In genomic region chr3:180048108-180048507, GRCh38 we compare ENCODE assay signal across 14 cellular contexts. TPM values are rescaled to one million over a fixed set of nuclear protein-coding genes. Genes with fewer than 3 reads are reported as not detected.
A peak's percentile ranks its signal among the peaks of the same experiment; 100 is the strongest.
DNase-seq lines count a peak whose midpoint lies in the region; ATAC-seq and TF ChIP-seq lines count a peak whose summit lies in the region.
"Had no signal": no experiment of that assay in that cellular context is flagged by ENCODE, and none has a peak within 500 bp of the region (broad histone marks: within the 10 kb centered on the region; RNA-seq: fewer than 3 reads in every experiment).

No MANE protein-coding gene starts in this region.

- H3K4me3 Mint-ChIP-seq in activated CD4-positive, alpha-beta T cell treated with anti-CD3 and anti-CD28 coated beads, Interleukin-2, amount 10 ng/mL, durations not matched to agents 24 days and 14 days: no peak overlapping the region
- no peak overlapping the region for H3K4me3 Mint-ChIP-seq in T-cell
- H3K4me3 Mint-ChIP-seq: mesothelial cell of epicardium had no signal

- POLR2A ChIA-PET in T-cell (lab: Charles Lee): no interaction called here

- H3K9me3 Mint-ChIP-seq in activated CD4-positive, alpha-beta T cell treated with anti-CD3 and anti-CD28 coated beads, Interleukin-2, amount 10 ng/mL, durations not matched to agents 24 days and 14 days: no peaks in the 10 kb centered on the region
- H3K9me3 Mint-ChIP-seq in T-cell: peaks cover 0 to 4% (median 0%) of the 10 kb centered on the region in 3 donors
- H3K9me3 Mint-ChIP-seq: mesothelial cell of epicardium had no signal

- no peak overlapping the region for H3K27ac Mint-ChIP-seq in activated CD4-positive, alpha-beta T cell treated with anti-CD3 and anti-CD28 coated beads, Interleukin-2, amount 10 ng/mL, durations not matched to agents 24 days and 14 days
- H3K27ac Mint-ChIP-seq in T-cell: no peak overlapping the region
- H3K27ac Mint-ChIP-seq: mesothelial cell of epicardium had no signal

- no peaks in the 10 kb centered on the region for H3K36me3 Mint-ChIP-seq in activated CD4-positive, alpha-beta T cell treated with anti-CD3 and anti-CD28 coated beads, Interleukin-2, amount 10 ng/mL, durations not matched to agents 24 days and 14 days (ENCODE audit: low read depth)
- no peaks in the 10 kb centered on the region for H3K36me3 Mint-ChIP-seq in T-cell
- H3K36me3 Mint-ChIP-seq: mesothelial cell of epicardium had no signal

- TF ChIP-seq CTCF in BE2C (IDR thresholded peaks at IDR 0.05; ENCODE audit: low read depth, low read length): no peak

- no peaks in the 10 kb centered on the region for H3K27me3 ChIP-seq in BE2C

- CTCF ChIA-PET in T-cell (lab: Charles Lee): interaction anchor here in 1 of 2 donors (0.7 kb wide), 1 partner anchor 372 kb away, joined by 7 read pairs; no protein-coding TSS in a partner anchor

- DNase-seq in GDM1 (lab: John Stamatoyannopoulos, UW): peak; percentile 2
- peak; percentile 90 to 93 for DNase-seq in Kasumi-1 (lab: John Stamatoyannopoulos, UW)
- no peak for DNase-seq in BE2C
- DNase-seq in stimulated activated CD4-positive, alpha-beta T cell treated with anti-CD3 and anti-CD28 coated beads, Interleukin-2, amount 100 ng/mL, for 24 hours: no peak
- no peak for DNase-seq in activated CD4-positive, alpha-beta T cell treated with anti-CD3 and anti-CD28 coated beads, Interleukin-2, amount 10 ng/mL, durations not matched to agents 24 days and 14 days
- no peak for DNase-seq in T-cell
- DNase-seq: caudate nucleus; NCI-H2029 treated with DMSO at 0.1 percent for 48 hours; stimulated activated naive CD8-positive, alpha-beta T cell treated with anti-CD3 and anti-CD28 coated beads, Interleukin-15, Interleukin-2, amounts not matched to agents 100 U/mL and 50 U/mL, for 24 hours had no signal

- no peaks in the 10 kb centered on the region for H3K4me1 ChIP-seq in BE2C
- H3K4me1 ChIP-seq: A549 had no signal

- no peaks in the 10 kb centered on the region for H3K27me3 Mint-ChIP-seq in activated CD4-positive, alpha-beta T cell treated with anti-CD3 and anti-CD28 coated beads, Interleukin-2, amount 10 ng/mL, durations not matched to agents 24 days and 14 days
- no peaks in the 10 kb centered on the region for H3K27me3 Mint-ChIP-seq in T-cell

- H3K9me3 ChIP-seq in BE2C: no peaks in the 10 kb centered on the region
- H3K9me3 ChIP-seq: A549 had no signal

- intact Hi-C loops in activated CD4-positive, alpha-beta T cell treated with anti-CD3 and anti-CD28 coated beads, Interleukin-2, amount 10 ng/mL, durations not matched to agents 24 days and 14 days (cut with micrococcal nuclease): no loop called here

- ATAC-seq in GM19455 (IDR thresholded peaks at IDR 0.05; ENCODE audit: unreplicated experiment): peak; percentile 92
- ATAC-seq in HG02943 (IDR thresholded peaks at IDR 0.05; ENCODE audit: low read depth, unreplicated experiment): peak; percentile 92
- ATAC-seq in T-cell (replicated peaks in 1 of 4): no peak
- ATAC-seq: A549; stimulated activated naive CD8-positive, alpha-beta T cell treated with anti-CD3 and anti-CD28 coated beads, Interleukin-15, Interleukin-2, amounts not matched to agents 100 U/mL and 50 U/mL, for 24 hours had no signal

- H3K4me1 Mint-ChIP-seq in activated CD4-positive, alpha-beta T cell treated with anti-CD3 and anti-CD28 coated beads, Interleukin-2, amount 10 ng/mL, durations not matched to agents 24 days and 14 days: no peaks in the 10 kb centered on the region
- no peaks in the 10 kb centered on the region for H3K4me1 Mint-ChIP-seq in T-cell
- H3K4me1 Mint-ChIP-seq: mesothelial cell of epicardium had no signal

- H3K36me3 ChIP-seq in BE2C: no peaks in the 10 kb centered on the region

- H3K4me3 ChIP-seq in BE2C (ENCODE audit: low read depth, low read length): no peak overlapping the region
- H3K4me3 ChIP-seq: A549 had no signal

RNA-seq across cellular contexts. Expression of gene PEX5L, which starts 11.4 kb away (rescaled TPM):
- polyA plus RNA-seq in BE2C (2012; ENCODE audit: insufficient read depth, insufficient read length, low read depth): 0.56 TPM
- total RNA-seq in activated CD4-positive, alpha-beta T cell treated with anti-CD3 and anti-CD28 coated beads, Interleukin-2, amount 10 ng/mL, durations not matched to agents 24 days and 14 days: 0.12 and 0.17 TPM in 2 replicates
- not detected for total RNA-seq in T-cell
- total RNA-seq: glomerular endothelial cell had no signal

Comparison
In these comparisons a context has a peak if more than half of its experiments do, and no peak if none do; other contexts are left out.
1. DNase-seq: peak in GDM1 (single experiment) and Kasumi-1 (2 of 2); none in BE2C (single experiment), stimulated activated CD4-positive, alpha-beta T cell treated with anti-CD3 and anti-CD28 coated beads, Interleukin-2, amount 100 ng/mL, for 24 hours (0 of 2), activated CD4-positive, alpha-beta T cell treated with anti-CD3 and anti-CD28 coated beads, Interleukin-2, amount 10 ng/mL, durations not matched to agents 24 days and 14 days (single experiment) and T-cell (0 of 34).
2. ATAC-seq: peak in GM19455 (single experiment) and HG02943 (single experiment); none in T-cell (0 of 4).